19 cellular contexts compared by ENCODE assay signal in genomic region chr3:42730706-42731420, GRCh38. TPM values are rescaled to one million over a fixed set of nuclear protein-coding genes. Genes with fewer than 3 reads are reported as not detected.
A peak's percentile ranks its signal among the peaks of the same experiment; 100 is the strongest.
DNase-seq lines count a peak whose midpoint lies in the region; ATAC-seq and TF ChIP-seq lines count a peak whose summit lies in the region.
"Had no signal": no experiment of that assay in that cellular context is flagged by ENCODE, and none has a peak within 500 bp of the region (broad histone marks: within the 10 kb centered on the region; RNA-seq: fewer than 3 reads in every experiment).

No MANE protein-coding gene starts in this region.

- H3K4me1 ChIP-seq in right atrium auricular region (peaks cover 0 to 29% of the 10 kb centered on the region in 2 donors), psoas muscle (peaks cover 33% of the 10 kb centered on the region), prostate gland (replicated peaks) (no peaks in the 10 kb centered on the region)

- no peak for TF ChIP-seq CTCF in right atrium auricular region (IDR thresholded peaks at IDR 0.05)
- no peak for TF ChIP-seq CTCF in psoas muscle (IDR thresholded peaks at IDR 0.05)
- no peak for TF ChIP-seq CTCF in RWPE1 (conservative IDR thresholded peaks at IDR 0.05; ENCODE audit: low read depth)
- TF ChIP-seq CTCF in prostate gland (IDR thresholded peaks at IDR 0.05), result no peak

- DNase-seq in right atrium auricular region (ENCODE audit: low spot score), result peak; percentile 44
- no peak for DNase-seq in Right ventricle myocardium superior
- DNase-seq in islet precursor cell, result peak; percentile 32
- no peak for DNase-seq in psoas muscle
- DNase-seq in CD1c-positive myeloid dendritic cell (ENCODE audit: extremely low spot score), result no peak
- no peak for DNase-seq in RWPE1 (ENCODE audit: low spot score)
- DNase-seq in prostate gland (ENCODE audit: low spot score), result no peak
- DNase-seq: ACHN; Calu3; CD4-positive, alpha-beta T cell; DMS79; HCEC 1CT; NCI-H1417 treated with DMSO at 0.1 percent for 48 hours; NCI-H2029; NCI-H2171 treated with DMSO at 0.1 percent for 48 hours; NCI-H510A; NCI-H82 had no signal

- no peak for TF ChIP-seq POLR2A in prostate gland (IDR thresholded peaks at IDR 0.05)

- H3K9me3 ChIP-seq in right atrium auricular region, result no peaks in the 10 kb centered on the region
- H3K9me3 ChIP-seq in psoas muscle, result no peaks in the 10 kb centered on the region
- H3K9me3 ChIP-seq in prostate gland, result no peaks in the 10 kb centered on the region

- no peaks in the 10 kb centered on the region for H3K36me3 ChIP-seq in right atrium auricular region
- no peaks in the 10 kb centered on the region for H3K36me3 ChIP-seq in psoas muscle (ENCODE audit: insufficient read depth in 1 of 2, low read depth in 1 of 2)
- no peaks in the 10 kb centered on the region for H3K36me3 ChIP-seq in prostate gland

- no peaks in the 10 kb centered on the region for H3K27me3 ChIP-seq in right atrium auricular region
- H3K27me3 ChIP-seq in psoas muscle (ENCODE audit: insufficient read depth in 3 of 3, low read length in 2 of 3), result no peaks in the 10 kb centered on the region
- H3K27me3 ChIP-seq in prostate gland (replicated peaks; ENCODE audit: insufficient read depth), result no peaks in the 10 kb centered on the region

- CTCF ChIA-PET in RWPE1 (lab: Yijun Ruan, JAX), result no interaction called here

- WGBS in psoas muscle, 3 donors, result 94 to 100% (median 95%) methylated on average over 3 of the region's 3 CpGs
- 98% methylated on average over 3 of the region's 3 CpGs for WGBS in prostate gland

- POLR2A ChIA-PET in RWPE1 (lab: Yijun Ruan, JAX; ENCODE audit: low non-redundant PET), result no interaction called here

- H3K4me3 ChIP-seq in right atrium auricular region (no peak overlapping the region), psoas muscle (no peak overlapping the region), prostate gland (no peak overlapping the region)

- intact Hi-C loops in Right ventricle myocardium superior (cut with DNase I), result no loop called here
- intact Hi-C loops in psoas muscle (cut with DNase I), result no loop called here
- intact Hi-C loops in prostate gland (cut with DNase I), result loop anchor here (5.0 kb wide), 1 partner anchor 44 kb away; the partner anchor contains the start of gene KLHL40

- peak overlapping the region; percentile 80 to 84 for H3K27ac ChIP-seq in right atrium auricular region
- peak overlapping the region; percentile 73 for H3K27ac ChIP-seq in psoas muscle
- no peak overlapping the region for H3K27ac ChIP-seq in RWPE1
- H3K27ac ChIP-seq in prostate gland, result no peak overlapping the region

- no peak for ATAC-seq in Right ventricle myocardium superior (ENCODE audit: poor library complexity)
- ATAC-seq in psoas muscle, result peak in 2 of 4 donors; percentile 1 to 4

RNA-seq across cellular contexts. Expression of gene HHATL, which starts 28.3 kb away (rescaled TPM):
- 100 to 1,000 TPM; 444 to 908 TPM for total RNA-seq in right atrium auricular region
- total RNA-seq in Right ventricle myocardium superior, result 486 TPM
- 100 to 1,000 TPM; 157 to 276 (median 212) TPM for total RNA-seq in psoas muscle
- 100 to 1,000 TPM in 1 of 3 donors, 10 to 100 TPM in 2; 37.0 to 188 (median 50.4) TPM for polyA plus RNA-seq in psoas muscle
- total RNA-seq in prostate gland, result 1 to 10 TPM; 1.9 to 5.5 TPM
- total RNA-seq: Calu3; CD4-positive, alpha-beta T cell; G401; HT-29 had no signal

RNA-seq across cellular contexts. Expression of gene CCDC13, which starts 42.2 kb away (rescaled TPM):
- total RNA-seq in right atrium auricular region, result under 1 TPM in 1 of 2 donors, not detected in 1; 0.35 TPM
- total RNA-seq in Right ventricle myocardium superior, result 0.24 TPM
- 1 to 10 TPM in 1 of 4 donors, under 1 TPM in 3; 0.47 to 1.1 (median 0.62) TPM for total RNA-seq in psoas muscle
- polyA plus RNA-seq in psoas muscle, result 1 to 10 TPM in 1 of 3 donors, under 1 TPM in 2; 0.30 to 1.2 (median 0.66) TPM
- total RNA-seq in prostate gland, result 1 to 10 TPM; 2.4 to 6.5 TPM
- total RNA-seq: HT-29 had no signal

RNA-seq across cellular contexts. Expression of gene KLHL40, which starts 45.5 kb away (rescaled TPM):
- under 1 TPM; 0.15 to 0.63 TPM for total RNA-seq in right atrium auricular region
- 0.11 TPM for total RNA-seq in Right ventricle myocardium superior
- 100 to 1,000 TPM; 241 to 923 (median 381) TPM for total RNA-seq in psoas muscle
- polyA plus RNA-seq in psoas muscle, result 100 to 1,000 TPM; 306 to 822 (median 392) TPM
- 1 to 10 TPM; 1.2 to 2.9 TPM for total RNA-seq in prostate gland
- total RNA-seq: Calu3; CD4-positive, alpha-beta T cell; G401; HT-29 had no signal

Comparison
In these comparisons a context has a peak if more than half of its experiments do, and no peak if none do; other contexts are left out.
1. DNase-seq: peak in right atrium auricular region (single experiment) and islet precursor cell (single experiment); none in Right ventricle myocardium superior (single experiment), psoas muscle (0 of 2), CD1c-positive myeloid dendritic cell (single experiment), RWPE1 (single experiment) and prostate gland (single experiment).
2. H3K27ac ChIP-seq: peak in right atrium auricular region (2 of 2) and psoas muscle (single experiment); none in RWPE1 (single experiment) and prostate gland (0 of 2).
3. RNA of gene HHATL, which starts 28.3 kb away (total RNA-seq): 444 to 908 TPM in right atrium auricular region, 486 TPM in Right ventricle myocardium superior (single experiment) and 157 to 276 TPM in psoas muscle; 1.9 to 5.5 TPM in prostate gland; every median in the first group is over 10 times any median in the second.
4. RNA of gene KLHL40, which starts 45.5 kb away (total RNA-seq): 241 to 923 TPM in psoas muscle; 1.2 to 2.9 TPM in prostate gland, 0.15 to 0.63 TPM in right atrium auricular region and 0.11 TPM in Right ventricle myocardium superior (single experiment); every median in the first group is over 10 times any median in the second.